Comparison of ENCODE assay signal across 9 cellular contexts in the genomic region with DNA sequence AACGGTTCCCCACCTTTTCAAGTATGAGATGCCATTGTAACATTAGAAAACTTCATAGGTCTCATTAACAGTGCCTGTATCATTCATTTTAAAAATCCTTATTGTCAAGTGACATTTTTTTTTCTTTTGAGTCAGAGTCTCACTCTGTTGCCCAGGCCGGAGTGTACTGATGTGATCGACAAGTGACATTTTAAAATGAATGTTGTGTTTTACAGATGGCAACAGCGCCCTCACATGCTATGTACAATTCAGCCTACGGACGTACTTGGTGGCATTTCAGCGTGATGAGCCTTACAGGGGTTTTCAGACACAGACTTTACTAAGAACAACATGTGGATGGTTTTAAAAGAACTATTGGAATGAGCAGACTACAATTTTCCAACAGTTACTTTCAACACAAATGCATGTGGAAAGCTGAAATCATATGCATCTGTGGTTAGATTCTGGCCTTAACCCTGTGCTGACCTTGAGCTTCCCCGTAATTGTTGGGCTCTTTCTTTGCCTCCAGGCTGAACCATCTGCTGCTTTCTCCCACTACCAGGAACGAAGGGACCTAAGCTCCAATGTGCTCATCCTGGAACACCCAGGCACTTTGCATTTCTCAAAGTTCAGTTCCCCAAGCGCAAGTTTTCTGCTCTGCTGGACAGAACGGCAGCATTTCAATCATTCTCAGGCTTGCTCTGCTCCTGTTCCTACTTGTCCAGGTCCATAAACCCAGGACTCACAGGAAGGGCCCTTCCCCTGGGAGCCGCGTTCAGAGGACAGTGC.
DNase-seq lines count a peak whose midpoint lies in the region; ATAC-seq, FAIRE-seq and TF ChIP-seq lines count a peak whose summit lies in the region.
"Had no signal": no experiment of that assay in that cellular context is flagged by ENCODE, and none has a peak within 500 bp of the region (broad histone marks: within the 10 kb centered on the region; RNA-seq: fewer than 3 reads in every experiment).

No MANE protein-coding gene starts in this region.

- no peak overlapping the region for H3K27ac ChIP-seq in astrocyte (ENCODE audit: low read depth, low read length)
- H3K27ac ChIP-seq: adrenal gland had no signal

- no peaks in the 10 kb centered on the region for H3K4me1 Mint-ChIP-seq in activated CD4-positive, alpha-beta T cell treated with anti-CD3 and anti-CD28 coated beads, Interleukin-2, amount 10 ng/mL, durations not matched to agents 7 days and 5 days
- H3K4me1 Mint-ChIP-seq in astrocyte (ENCODE audit: low read depth, unreplicated experiment), result peaks cover 21% of the 10 kb centered on the region

- CTCF ChIA-PET in activated CD4-positive, alpha-beta T cell treated with anti-CD3 and anti-CD28 coated beads, Interleukin-2, amount 10 ng/mL, durations not matched to agents 7 days and 5 days (lab: Charles Lee), result interaction anchor here (1.7 kb wide), 1 partner anchor 10 kb away, joined by 4 read pairs; no protein-coding TSS in a partner anchor

- no peaks in the 10 kb centered on the region for H3K9me3 Mint-ChIP-seq in activated CD4-positive, alpha-beta T cell treated with anti-CD3 and anti-CD28 coated beads, Interleukin-2, amount 10 ng/mL, durations not matched to agents 7 days and 5 days
- H3K9me3 Mint-ChIP-seq in astrocyte (ENCODE audit: unreplicated experiment), result no peaks in the 10 kb centered on the region

- ATAC-seq in GM21619 (IDR thresholded peaks at IDR 0.05; ENCODE audit: unreplicated experiment), result no peak

- peaks cover 9% of the 10 kb centered on the region for H3K4me1 ChIP-seq in astrocyte (ENCODE audit: insufficient read depth, low read length)
- H3K4me1 ChIP-seq: adrenal gland had no signal

- H3K36me3 ChIP-seq in astrocyte (ENCODE audit: insufficient read depth, low read length), result no peaks in the 10 kb centered on the region
- H3K36me3 ChIP-seq: adrenal gland had no signal

- no peak overlapping the region for H3K27ac Mint-ChIP-seq in activated CD4-positive, alpha-beta T cell treated with anti-CD3 and anti-CD28 coated beads, Interleukin-2, amount 10 ng/mL, durations not matched to agents 7 days and 5 days
- H3K27ac Mint-ChIP-seq in astrocyte (ENCODE audit: unreplicated experiment), result peak overlapping the region; percentile 72

- peak; percentile 86 for FAIRE-seq in astrocyte (lab: Jason Lieb, UNC)

- H3K4me3 Mint-ChIP-seq in activated CD4-positive, alpha-beta T cell treated with anti-CD3 and anti-CD28 coated beads, Interleukin-2, amount 10 ng/mL, durations not matched to agents 7 days and 5 days, result no peak overlapping the region
- no peak overlapping the region for H3K4me3 Mint-ChIP-seq in astrocyte (ENCODE audit: unreplicated experiment)

- POLR2A ChIA-PET in activated CD4-positive, alpha-beta T cell treated with anti-CD3 and anti-CD28 coated beads, Interleukin-2, amount 10 ng/mL, durations not matched to agents 7 days and 5 days (lab: Charles Lee), result no interaction called here

- peaks cover 2% of the 10 kb centered on the region for H3K27me3 Mint-ChIP-seq in activated CD4-positive, alpha-beta T cell treated with anti-CD3 and anti-CD28 coated beads, Interleukin-2, amount 10 ng/mL, durations not matched to agents 7 days and 5 days
- no peaks in the 10 kb centered on the region for H3K27me3 Mint-ChIP-seq in astrocyte (ENCODE audit: low read depth, unreplicated experiment)

- no peaks in the 10 kb centered on the region for H3K36me3 Mint-ChIP-seq in activated CD4-positive, alpha-beta T cell treated with anti-CD3 and anti-CD28 coated beads, Interleukin-2, amount 10 ng/mL, durations not matched to agents 7 days and 5 days (ENCODE audit: low read depth)
- no peaks in the 10 kb centered on the region for H3K36me3 Mint-ChIP-seq in astrocyte (ENCODE audit: low read depth, unreplicated experiment)

- H2AFZ ChIP-seq in astrocyte (ENCODE audit: low read depth, low read length), result peak overlapping the region; percentile 23

- H3K27me3 ChIP-seq in astrocyte (ENCODE audit: insufficient read depth, low read length), result no peaks in the 10 kb centered on the region
- H3K27me3 ChIP-seq: adrenal gland had no signal

- no peaks in the 10 kb centered on the region for H3K79me2 ChIP-seq in astrocyte (ENCODE audit: insufficient read depth, low read length)

- TF ChIP-seq CTCF in astrocyte (IDR thresholded peaks at IDR 0.05; ENCODE audit: insufficient read depth, low read depth, low read length), result peak; percentile 46

- H3K4me3 ChIP-seq in astrocyte (ENCODE audit: insufficient read depth, low read depth, low read length), result no peak overlapping the region
- H3K4me3 ChIP-seq: adrenal gland had no signal

- no peak overlapping the region for H3K4me2 ChIP-seq in astrocyte (ENCODE audit: low read length)

- H3K9ac ChIP-seq in astrocyte (ENCODE audit: low read length), result peak overlapping the region; percentile 11

- no peaks in the 10 kb centered on the region for H4K20me1 ChIP-seq in astrocyte (ENCODE audit: insufficient read depth, low read length)

- H3K9me3 ChIP-seq in astrocyte (ENCODE audit: insufficient read depth, low read depth, low read length), result no peaks in the 10 kb centered on the region
- H3K9me3 ChIP-seq: adrenal gland had no signal

- peak; percentile 29 for DNase-seq in activated CD4-positive, alpha-beta T cell treated with anti-CD3 and anti-CD28 coated beads, Interleukin-2, amount 10 ng/mL, durations not matched to agents 7 days and 5 days
- DNase-seq in activated CD4-positive, alpha-beta T cell treated with anti-CD3 and anti-CD28 coated beads for 4 hours, result no peak
- DNase-seq in NCI-H2081 (lab: John Stamatoyannopoulos, UW) (peak; percentile 34 to 58), astrocyte (ENCODE audit: low read depth) (peak; percentile 84), kidney glomerular epithelial cell (lab: John Stamatoyannopoulos, UW) (peak; percentile 71), NCI-H774 (lab: John Stamatoyannopoulos, UW) (no peak), NOMO-1 treated with dmso at 0.1 percent for 144 hours (lab: John Stamatoyannopoulos, UW; ENCODE audit: unreplicated experiment) (no peak)

Comparison
In these comparisons a context has a peak if more than half of its experiments do, and no peak if none do; other contexts are left out.
1. DNase-seq: peak in activated CD4-positive, alpha-beta T cell treated with anti-CD3 and anti-CD28 coated beads, Interleukin-2, amount 10 ng/mL, durations not matched to agents 7 days and 5 days (single experiment), NCI-H2081 (2 of 2), astrocyte (single experiment) and kidney glomerular epithelial cell (single experiment); none in activated CD4-positive, alpha-beta T cell treated with anti-CD3 and anti-CD28 coated beads for 4 hours (0 of 2), NCI-H774 (single experiment) and NOMO-1 treated with dmso at 0.1 percent for 144 hours (single experiment).